ENCODE assay signal across 21 cellular contexts in genomic region chr1:220385158-220385557, GRCh38.
DNase-seq lines count a peak whose midpoint lies in the region; ATAC-seq, FAIRE-seq and TF ChIP-seq lines count a peak whose summit lies in the region.
"Had no signal": no experiment of that assay in that cellular context is flagged by ENCODE, and none has a peak within 500 bp of the region (broad histone marks: within the 10 kb centered on the region; RNA-seq: fewer than 3 reads in every experiment).

No MANE protein-coding gene starts in this region.

- no peak overlapping the region for H3K27ac Mint-ChIP-seq in WTC11
- H3K27ac Mint-ChIP-seq: CD4-positive, alpha-beta memory T cell; CD4-positive, CD25-positive, alpha-beta regulatory T cell; CD8-positive, alpha-beta memory T cell had no signal

- TF ChIP-seq POLR2A in erythroblast (IDR thresholded peaks at IDR 0.05; ENCODE audit: low read length) = no peak

- H3K4me3 Mint-ChIP-seq in WTC11 = no peak overlapping the region
- H3K4me3 Mint-ChIP-seq: CD14-positive monocyte; CD4-positive, alpha-beta memory T cell; CD4-positive, CD25-positive, alpha-beta regulatory T cell; CD8-positive, alpha-beta memory T cell had no signal

- CTCF ChIA-PET in HEK293 (lab: Yijun Ruan, JAX) (interaction anchor here (0.7 kb wide), 1 partner anchor 12 kb away, joined by 4 read pairs; no protein-coding TSS in a partner anchor), WTC11 (lab: Charles Lee) (no interaction called here)

- H3K27ac ChIP-seq in HEK293 (ENCODE audit: extremely low read depth, low read depth, low read length) = no peak overlapping the region
- H3K27ac ChIP-seq: BLaER1 had no signal

- POLR2A ChIA-PET in HEK293 (lab: Yijun Ruan, JAX) (no interaction called here), WTC11 (lab: Charles Lee) (no interaction called here)

- peak; percentile 61 for FAIRE-seq in D721Med (lab: Jason Lieb, UNC)
- FAIRE-seq: A204.1, G401.6, GM12891, GM19239 had no signal

- ATAC-seq in WTC11 = no peak

- no peak for DNase-seq in D721Med (ENCODE audit: insufficient read length, low spot score)
- DNase-seq in WTC11 (ENCODE audit: low spot score) = no peak
- DNase-seq in SIG-M5 (lab: John Stamatoyannopoulos, UW) = no peak
- no peak for DNase-seq in erythroblast (lab: John Stamatoyannopoulos, UW)
- DNase-seq: 8988T; ACHN; BE2C; C1 segment of cervical spinal cord; CD4-positive, alpha-beta memory T cell; CD4-positive, CD25-positive, alpha-beta regulatory T cell; CD8-positive, alpha-beta memory T cell; COR-L47; DMS79 treated with DMSO at 0.1 percent for 48 hours; GF-D8 had no signal

- no peak overlapping the region for H3K4me3 ChIP-seq in HEK293 (ENCODE audit: low read depth, low read length)
- H3K4me3 ChIP-seq: BLaER1 had no signal

- H3K4me1 ChIP-seq in HEK293 (ENCODE audit: control insufficient read depth, insufficient read depth, low read length) = no peaks in the 10 kb centered on the region
- H3K4me1 ChIP-seq: BE2C, BLaER1 had no signal

- no peaks in the 10 kb centered on the region for H3K9me3 ChIP-seq in HEK293 (ENCODE audit: control insufficient read depth, insufficient read depth, low read depth, low read length)
- H3K9me3 ChIP-seq: BE2C, BLaER1 had no signal

- H3K36me3 Mint-ChIP-seq in WTC11 = peaks cover 14% of the 10 kb centered on the region
- H3K36me3 Mint-ChIP-seq: CD14-positive monocyte; CD4-positive, alpha-beta memory T cell; CD4-positive, CD25-positive, alpha-beta regulatory T cell; CD8-positive, alpha-beta memory T cell had no signal

- peaks cover 33% of the 10 kb centered on the region for H3K4me1 Mint-ChIP-seq in WTC11
- H3K4me1 Mint-ChIP-seq: CD14-positive monocyte; CD4-positive, alpha-beta memory T cell; CD4-positive, CD25-positive, alpha-beta regulatory T cell; CD8-positive, alpha-beta memory T cell had no signal

- H3K9me3 Mint-ChIP-seq in WTC11 = peaks cover 21% of the 10 kb centered on the region

- H3K27me3 Mint-ChIP-seq in WTC11 (ENCODE audit: low read depth) = peaks cover under 1% of the 10 kb centered on the region; the same call in 1 of the 2 replicates

- H3K36me3 ChIP-seq in HEK293 (ENCODE audit: control insufficient read depth in 2 of 2, insufficient read depth in 1 of 2, low read length in 2 of 2) = no peaks in the 10 kb centered on the region
- H3K36me3 ChIP-seq: BE2C, BLaER1 had no signal

- TF ChIP-seq CTCF in D721Med (IDR thresholded peaks at IDR 0.05; ENCODE audit: insufficient read depth, missing control alignments) (no peak), HEK293 (tag by site-specific recombination; IDR thresholded peaks at IDR 0.05) (no peak), WTC11 (IDR thresholded peaks at IDR 0.05) (no peak)

TF ChIP-seq in HEK293, 187 proteins besides CTCF, POLR2A, EP300 and RAD21:
- peak; percentile 59; the same call in 1 of the 2 replicates for TF ChIP-seq TRIM28 (IDR thresholded peaks at IDR 0.05; ENCODE audit: borderline replicate concordance, low read length)
- TF ChIP-seq INSM2 (tag by site-specific recombination; IDR thresholded peaks at IDR 0.05) = no peak
- TF ChIP-seq SETDB1 (IDR thresholded peaks at IDR 0.05; ENCODE audit: insufficient read length, low read length) = peak; percentile 90
- no peak for TF ChIP-seq ZNF266 (tag by site-specific recombination; IDR thresholded peaks at IDR 0.05; ENCODE audit: low read depth)
- no peak for TF ChIP-seq ZNF776 (tag by site-specific recombination; IDR thresholded peaks at IDR 0.05; ENCODE audit: borderline replicate concordance)
- no peak for TF ChIP-seq OVOL3 (tag by site-specific recombination; IDR thresholded peaks at IDR 0.05)

TF ChIP-seq in WTC11, 78 proteins besides CTCF, POLR2A, EP300 and RAD21:
- TF ChIP-seq CREB1 (CRISPR knock-in tag; IDR thresholded peaks at IDR 0.05) (no peak), ZNF317 (CRISPR knock-in tag; IDR thresholded peaks at IDR 0.05; ENCODE audit: borderline replicate concordance, low read depth) (peak; percentile 77)
